ENCODE assay signal across 8 cellular contexts in the genomic region with DNA sequence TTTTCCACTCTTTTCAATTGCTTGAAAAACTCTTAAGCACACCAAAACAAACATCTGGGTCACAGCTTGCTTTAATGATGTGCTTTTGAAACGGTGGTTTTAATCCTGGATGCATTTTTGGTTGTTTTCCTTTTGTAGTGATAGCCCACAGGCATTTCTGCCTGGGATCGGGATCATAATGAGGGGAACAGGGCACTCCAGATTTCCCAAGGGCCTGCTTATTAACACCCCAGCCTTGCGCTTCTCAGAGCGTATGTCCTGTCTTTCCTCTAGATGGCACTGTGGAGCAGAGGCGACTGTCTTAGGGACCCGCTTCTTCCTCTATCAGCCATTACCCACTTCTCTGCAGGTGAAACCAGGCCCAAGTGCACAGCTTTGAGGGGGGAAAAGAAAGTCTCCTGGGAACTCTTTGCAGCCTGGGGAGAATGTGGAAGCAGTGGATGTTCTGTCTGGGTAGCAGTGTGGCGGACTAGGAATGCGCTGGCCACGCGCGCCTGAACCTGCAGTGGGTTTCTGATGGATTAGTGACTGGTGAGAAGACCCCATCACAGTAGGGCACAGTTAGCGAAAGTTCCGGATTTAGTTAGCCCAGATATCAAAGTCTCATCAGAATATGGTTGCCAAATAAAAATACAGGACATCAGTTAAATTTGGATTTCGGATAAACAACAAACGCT.
DNase-seq lines count a peak whose midpoint lies in the region; ATAC-seq and TF ChIP-seq lines count a peak whose summit lies in the region.

No MANE protein-coding gene starts in this region.

- no peaks in the 10 kb centered on the region for H3K36me3 ChIP-seq in OCI-LY1 (ENCODE audit: insufficient read depth, low read length)
- no peaks in the 10 kb centered on the region for H3K36me3 ChIP-seq in esophagus squamous epithelium
- no peaks in the 10 kb centered on the region for H3K36me3 ChIP-seq in thoracic aorta

- peak; percentile 78 for ATAC-seq in GM21360 (IDR thresholded peaks at IDR 0.05; ENCODE audit: unreplicated experiment)
- ATAC-seq in HG03565 (IDR thresholded peaks at IDR 0.05; ENCODE audit: unreplicated experiment), result peak; percentile 83
- ATAC-seq in thoracic aorta (ENCODE audit: insufficient number of reproducible peaks, low FRiP score, low read depth), result no peak

- peaks cover 9% of the 10 kb centered on the region for H3K4me1 Mint-ChIP-seq in neural crest cell

- TF ChIP-seq CTCF in OCI-LY1 (IDR thresholded peaks at IDR 0.05; ENCODE audit: low read length) (peak; percentile 93), esophagus squamous epithelium (IDR thresholded peaks at IDR 0.05) (peak; percentile 51 to 82 (median 70)), neural crest cell (conservative IDR thresholded peaks at IDR 0.05) (peak; percentile 83), thoracic aorta (IDR thresholded peaks at IDR 0.05) (peak; percentile 75)

- intact Hi-C loops in esophagus squamous epithelium (cut with DNase I), result loop anchor here (10.0 kb wide), 1 partner anchor 297 kb away; no protein-coding TSS in a partner anchor

- H3K79me2 ChIP-seq in OCI-LY1 (ENCODE audit: insufficient read depth, low read length), result no peaks in the 10 kb centered on the region

- no peaks in the 10 kb centered on the region for H3K36me3 Mint-ChIP-seq in neural crest cell (ENCODE audit: low read depth)

- no peak overlapping the region for H3K9ac ChIP-seq in OCI-LY1 (ENCODE audit: low read length)

- H3F3A ChIP-seq in OCI-LY1 (ENCODE audit: insufficient read depth, low read length), result no peaks in the 10 kb centered on the region

- WGBS in esophagus squamous epithelium, 2 donors, result 54 to 57% methylated on average over 12 to 14 of the region's 15 CpGs

- no peaks in the 10 kb centered on the region for H3K27me3 Mint-ChIP-seq in neural crest cell (ENCODE audit: low read depth)

- no peak overlapping the region for H3K27ac ChIP-seq in OCI-LY1 (ENCODE audit: low read depth, low read length, poor library complexity, severe bottlenecking)
- H3K27ac ChIP-seq in esophagus squamous epithelium, result peak overlapping the region in 1 of 4 donors; percentile 4
- H3K27ac ChIP-seq in thoracic aorta, result no peak overlapping the region

- H3K27me3 ChIP-seq in OCI-LY1 (ENCODE audit: insufficient read depth, low read length) (0 out of 2 replicates have a peak, but pooled peaks cover 3% of the 10 kb centered on the region), esophagus squamous epithelium (no peaks in the 10 kb centered on the region), thoracic aorta (replicated peaks; ENCODE audit: insufficient read depth) (no peaks in the 10 kb centered on the region)

- H4K20me1 ChIP-seq in OCI-LY1 (ENCODE audit: insufficient read depth, low read length), result no peaks in the 10 kb centered on the region

- H3K9me3 ChIP-seq in OCI-LY1 (ENCODE audit: low read length) (no peaks in the 10 kb centered on the region), esophagus squamous epithelium (no peaks in the 10 kb centered on the region), thoracic aorta (no peaks in the 10 kb centered on the region)

- no peak for TF ChIP-seq POLR2A in esophagus squamous epithelium (IDR thresholded peaks at IDR 0.05)

- H3K4me3 ChIP-seq in OCI-LY1 (ENCODE audit: low read depth, low read length, poor library complexity, severe bottlenecking) (no peak overlapping the region), esophagus squamous epithelium (no peak overlapping the region), thoracic aorta (no peak overlapping the region)

- no peaks in the 10 kb centered on the region for H3K4me1 ChIP-seq in OCI-LY1 (ENCODE audit: insufficient read depth, low read length, severe bottlenecking)
- H3K4me1 ChIP-seq in esophagus squamous epithelium, result peaks cover 0 to 12% (median 3%) of the 10 kb centered on the region in 3 donors
- H3K4me1 ChIP-seq in thoracic aorta (ENCODE audit: control insufficient read depth in 1 of 2, low read depth in 2 of 2), result no peaks in the 10 kb centered on the region

- no peak overlapping the region for H3K27ac Mint-ChIP-seq in neural crest cell (ENCODE audit: unreplicated experiment)

- H3K4me2 ChIP-seq in OCI-LY1 (ENCODE audit: low read length), result no peak overlapping the region

- no peak overlapping the region for H3K4me3 Mint-ChIP-seq in neural crest cell

- H2AFZ ChIP-seq in OCI-LY1 (ENCODE audit: low read length), result no peak overlapping the region

- DNase-seq in DMS53 (lab: John Stamatoyannopoulos, UW) (peak; percentile 83), activated T-cell treated with anti-CD3 and anti-CD28 coated beads for 1 hour (ENCODE audit: low read depth) (peak; percentile 52), esophagus squamous epithelium (lab: John Stamatoyannopoulos, UW) (no peak), neural crest cell (ENCODE audit: low read depth, low spot score) (peak; percentile 62), thoracic aorta (ENCODE audit: low spot score) (no peak)

- H3K9me2 ChIP-seq in OCI-LY1 (ENCODE audit: low read depth, low read length), result no peaks in the 10 kb centered on the region

- no peaks in the 10 kb centered on the region for H3K9me3 Mint-ChIP-seq in neural crest cell

Comparison
In these comparisons a context has a peak if more than half of its experiments do, and no peak if none do; other contexts are left out.
1. DNase-seq: peak in DMS53 (single experiment), activated T-cell treated with anti-CD3 and anti-CD28 coated beads for 1 hour (single experiment) and neural crest cell (single experiment); none in esophagus squamous epithelium (single experiment) and thoracic aorta (single experiment).
2. Peak in every context shown above with its lines, with median percentiles within 50 percentile points of each other: CTCF ChIP-seq.